Comparison of ENCODE assay signal across 11 cellular contexts in the genomic region with DNA sequence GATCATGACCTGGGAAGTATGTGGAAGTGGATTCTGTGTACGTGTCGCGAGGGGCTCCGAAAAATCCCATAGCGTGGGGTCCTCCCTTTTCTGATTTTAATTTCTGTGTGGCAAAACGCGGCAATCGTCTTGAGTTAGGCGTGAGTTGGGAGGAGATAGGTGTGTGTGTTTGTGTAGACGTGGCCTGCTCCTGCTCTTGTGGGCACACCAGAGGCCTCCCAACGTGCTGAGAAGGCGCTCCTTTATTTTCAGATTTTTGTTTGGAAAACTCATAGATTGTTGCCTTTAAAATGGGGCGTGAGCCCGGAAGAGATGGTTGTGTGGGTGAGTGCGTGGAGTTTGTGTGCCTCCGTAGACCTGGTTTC. TPM values are rescaled to one million over a fixed set of nuclear protein-coding genes. Genes with fewer than 3 reads are reported as not detected.
DNase-seq lines count a peak whose midpoint lies in the region; ATAC-seq and TF ChIP-seq lines count a peak whose summit lies in the region.
"Had no signal": no experiment of that assay in that cellular context is flagged by ENCODE, and none has a peak within 500 bp of the region (broad histone marks: within the 10 kb centered on the region; RNA-seq: fewer than 3 reads in every experiment).

No MANE protein-coding gene starts in this region.

- peaks cover 0 to 40% (median 36%) of the 10 kb centered on the region in 4 donors for H3K4me1 ChIP-seq in tibial artery

- intact Hi-C loops in tibial artery (cut with DNase I; ENCODE audit: low total_unique reads): no loop called here

- ATAC-seq in stimulated activated naive CD8-positive, alpha-beta T cell treated with anti-CD3 and anti-CD28 coated beads, Interleukin-15, Interleukin-2, amounts not matched to agents 100 U/mL and 50 U/mL, for 24 hours: no peak
- ATAC-seq in GM18870 (IDR thresholded peaks at IDR 0.05; ENCODE audit: unreplicated experiment) (no peak), HG03045 (IDR thresholded peaks at IDR 0.05; ENCODE audit: unreplicated experiment) (no peak)

- peak overlapping the region; percentile 62 for H3K4me3 Mint-ChIP-seq in stimulated activated naive CD8-positive, alpha-beta T cell treated with anti-CD3 and anti-CD28 coated beads, Interleukin-15, Interleukin-2, amounts not matched to agents 100 ng/mL and 50 ng/mL, for 24 hours
- peak overlapping the region; percentile 74 for H3K4me3 Mint-ChIP-seq in mesothelial cell of epicardium

- DNase-seq in stimulated activated naive CD8-positive, alpha-beta T cell treated with anti-CD3 and anti-CD28 coated beads, Interleukin-15, Interleukin-2, amounts not matched to agents 100 U/mL and 50 U/mL, for 24 hours: no peak
- DNase-seq in coronary artery (ENCODE audit: low spot score): no peak
- no peak for DNase-seq in mesothelial cell of epicardium (ENCODE audit: low spot score in 2 of 2, unreplicated experiment in 2 of 2)
- DNase-seq in tibial artery: no peak
- no peak for DNase-seq in D341Med (ENCODE audit: low spot score)
- DNase-seq: NK-92 treated with Interleukin-12 subunit alpha and Interleukin-12 subunit beta, amount 100 ng/mL, for 24 hours; small intestine had no signal

- peak overlapping the region; percentile 45 for H3K27ac Mint-ChIP-seq in stimulated activated naive CD8-positive, alpha-beta T cell treated with anti-CD3 and anti-CD28 coated beads, Interleukin-15, Interleukin-2, amounts not matched to agents 100 ng/mL and 50 ng/mL, for 24 hours
- H3K27ac Mint-ChIP-seq in mesothelial cell of epicardium: no peak overlapping the region

- H3K9me3 Mint-ChIP-seq in stimulated activated naive CD8-positive, alpha-beta T cell treated with anti-CD3 and anti-CD28 coated beads, Interleukin-15, Interleukin-2, amounts not matched to agents 100 ng/mL and 50 ng/mL, for 24 hours: no peaks in the 10 kb centered on the region
- H3K9me3 Mint-ChIP-seq in mesothelial cell of epicardium: no peaks in the 10 kb centered on the region

- no peaks in the 10 kb centered on the region for H3K9me3 ChIP-seq in tibial artery

- H3K27me3 Mint-ChIP-seq in stimulated activated naive CD8-positive, alpha-beta T cell treated with anti-CD3 and anti-CD28 coated beads, Interleukin-15, Interleukin-2, amounts not matched to agents 100 ng/mL and 50 ng/mL, for 24 hours: peaks cover 69% of the 10 kb centered on the region
- H3K27me3 Mint-ChIP-seq in mesothelial cell of epicardium (ENCODE audit: low read depth): peaks cover 48% of the 10 kb centered on the region

- no peak for TF ChIP-seq CTCF in coronary artery (IDR thresholded peaks at IDR 0.05)
- TF ChIP-seq CTCF in mesothelial cell of epicardium (IDR thresholded peaks at IDR 0.05; ENCODE audit: unreplicated experiment): no peak
- TF ChIP-seq CTCF in tibial artery (IDR thresholded peaks at IDR 0.05): no peak

- H3K36me3 ChIP-seq in tibial artery: no peaks in the 10 kb centered on the region

- H3K27ac ChIP-seq in coronary artery (no peak overlapping the region), tibial artery (no peak overlapping the region)
- H3K27ac ChIP-seq: C4-2B had no signal

- H3K36me3 Mint-ChIP-seq in stimulated activated naive CD8-positive, alpha-beta T cell treated with anti-CD3 and anti-CD28 coated beads, Interleukin-15, Interleukin-2, amounts not matched to agents 100 ng/mL and 50 ng/mL, for 24 hours (ENCODE audit: low read depth): no peaks in the 10 kb centered on the region
- H3K36me3 Mint-ChIP-seq in mesothelial cell of epicardium: no peaks in the 10 kb centered on the region

- peaks cover 0 to 66% of the 10 kb centered on the region in 2 donors for H3K27me3 ChIP-seq in tibial artery

- H3K4me1 Mint-ChIP-seq in stimulated activated naive CD8-positive, alpha-beta T cell treated with anti-CD3 and anti-CD28 coated beads, Interleukin-15, Interleukin-2, amounts not matched to agents 100 ng/mL and 50 ng/mL, for 24 hours (ENCODE audit: low read depth): peaks cover 24% of the 10 kb centered on the region
- peaks cover 48% of the 10 kb centered on the region for H3K4me1 Mint-ChIP-seq in mesothelial cell of epicardium

- H3K4me3 ChIP-seq in coronary artery (peak overlapping the region; percentile 64), tibial artery (no peak overlapping the region)

RNA-seq across cellular contexts. Expression of a gene that starts 1.3 kb away (rescaled TPM):
- 2.7 to 3.1 TPM (median 3.0 TPM) in 3 replicates for total RNA-seq in mesothelial cell of epicardium
